24 cellular contexts compared by ENCODE assay signal in genomic region chr18:10522574-10522973, GRCh38.
"Had no signal": no experiment of that assay in that cellular context is flagged by ENCODE, and none has a peak within 500 bp of the region (broad histone marks: within the 10 kb centered on the region; RNA-seq: fewer than 3 reads in every experiment).

No MANE protein-coding gene starts in this region.

- H3K9me3 ChIP-seq: gastrocnemius medialis, neutrophil, psoas muscle, sigmoid colon, spleen, testis, tibial artery had no signal

- H3K36me3 Mint-ChIP-seq: memory B cell, mesothelial cell of epicardium, type B pancreatic cell had no signal

- H3K4me3 ChIP-seq: dorsolateral prefrontal cortex, gastrocnemius medialis, lung, psoas muscle, sigmoid colon, skin epidermis, spleen, testis, tibial artery had no signal

- H3K4me3 Mint-ChIP-seq: memory B cell; mesothelial cell of epicardium; nephron progenitor cell; stimulated activated memory B cell treated with anti-CD40 and anti-IgM and Interleukin-4, amounts not matched to agents 10 μg/mL and 1 μg/mL and 100 μg/mL, for 72 hours; type B pancreatic cell had no signal

- H3K4me1 ChIP-seq: testis had no signal

- DNase-seq: cerebellar nuclear complex; cortex of kidney; dorsolateral prefrontal cortex; effector CD4-positive, alpha-beta T cell; gastrocnemius medialis; head of caudate nucleus; naive thymus-derived CD4-positive, alpha-beta T cell; nephron progenitor cell; psoas muscle; right cardiac atrium; sigmoid colon; spleen; stimulated activated CD4-positive, alpha-beta T cell treated with anti-CD3 and anti-CD28 coated beads, Interleukin-4, amount 100 ng/mL, for 4 hours; stimulated activated naive CD8-positive, alpha-beta T cell treated with anti-CD3 and anti-CD28 coated beads, Interleukin-15, Interleukin-2, amounts not matched to agents 100 U/mL and 50 U/mL, for 24 hours; substantia nigra; testis; tibial artery had no signal

- ATAC-seq: gastrocnemius medialis; naive thymus-derived CD4-positive, alpha-beta T cell; psoas muscle; right cardiac atrium; stimulated activated memory B cell treated with anti-CD40 and anti-IgM and Interleukin-4, amounts not matched to agents 10 μg/mL and 1 μg/mL and 100 μg/mL, for 72 hours; stimulated activated naive CD8-positive, alpha-beta T cell treated with anti-CD3 and anti-CD28 coated beads, Interleukin-15, Interleukin-2, amounts not matched to agents 100 U/mL and 50 U/mL, for 24 hours had no signal

- H3K27ac ChIP-seq: gastrocnemius medialis, neutrophil, psoas muscle, sigmoid colon, skin epidermis, spleen, testis, tibial artery had no signal

- H3K27ac Mint-ChIP-seq: memory B cell; mesothelial cell of epicardium; nephron progenitor cell; stimulated activated memory B cell treated with anti-CD40 and anti-IgM and Interleukin-4, amounts not matched to agents 10 μg/mL and 1 μg/mL and 100 μg/mL, for 72 hours; type B pancreatic cell had no signal

- H3K9me3 Mint-ChIP-seq: memory B cell; stimulated activated memory B cell treated with anti-CD40 and anti-IgM and Interleukin-4, amounts not matched to agents 10 μg/mL and 1 μg/mL and 100 μg/mL, for 72 hours had no signal

- H3K27me3 Mint-ChIP-seq: type B pancreatic cell had no signal

- H3K27me3 ChIP-seq: dorsolateral prefrontal cortex, gastrocnemius medialis, neutrophil, sigmoid colon, testis, tibial artery had no signal

- H3K36me3 ChIP-seq: gastrocnemius medialis, neutrophil, sigmoid colon, spleen, tibial artery had no signal
